ENCODE assay signal across 1 cellular context in genomic region chr6:151451950-151452749, GRCh38.
TF ChIP-seq lines count a peak whose summit lies in the region.

TSS of gene RMND1 (minus strand) at chr6:151452126. CDS start at chr6:151445811, 6,315 bp downstream.

TF ChIP-seq in GM12878, 131 proteins besides CTCF, POLR2A, EP300 and RAD21 (continued from another document and continues in another):
- TF ChIP-seq, protein P1, sequence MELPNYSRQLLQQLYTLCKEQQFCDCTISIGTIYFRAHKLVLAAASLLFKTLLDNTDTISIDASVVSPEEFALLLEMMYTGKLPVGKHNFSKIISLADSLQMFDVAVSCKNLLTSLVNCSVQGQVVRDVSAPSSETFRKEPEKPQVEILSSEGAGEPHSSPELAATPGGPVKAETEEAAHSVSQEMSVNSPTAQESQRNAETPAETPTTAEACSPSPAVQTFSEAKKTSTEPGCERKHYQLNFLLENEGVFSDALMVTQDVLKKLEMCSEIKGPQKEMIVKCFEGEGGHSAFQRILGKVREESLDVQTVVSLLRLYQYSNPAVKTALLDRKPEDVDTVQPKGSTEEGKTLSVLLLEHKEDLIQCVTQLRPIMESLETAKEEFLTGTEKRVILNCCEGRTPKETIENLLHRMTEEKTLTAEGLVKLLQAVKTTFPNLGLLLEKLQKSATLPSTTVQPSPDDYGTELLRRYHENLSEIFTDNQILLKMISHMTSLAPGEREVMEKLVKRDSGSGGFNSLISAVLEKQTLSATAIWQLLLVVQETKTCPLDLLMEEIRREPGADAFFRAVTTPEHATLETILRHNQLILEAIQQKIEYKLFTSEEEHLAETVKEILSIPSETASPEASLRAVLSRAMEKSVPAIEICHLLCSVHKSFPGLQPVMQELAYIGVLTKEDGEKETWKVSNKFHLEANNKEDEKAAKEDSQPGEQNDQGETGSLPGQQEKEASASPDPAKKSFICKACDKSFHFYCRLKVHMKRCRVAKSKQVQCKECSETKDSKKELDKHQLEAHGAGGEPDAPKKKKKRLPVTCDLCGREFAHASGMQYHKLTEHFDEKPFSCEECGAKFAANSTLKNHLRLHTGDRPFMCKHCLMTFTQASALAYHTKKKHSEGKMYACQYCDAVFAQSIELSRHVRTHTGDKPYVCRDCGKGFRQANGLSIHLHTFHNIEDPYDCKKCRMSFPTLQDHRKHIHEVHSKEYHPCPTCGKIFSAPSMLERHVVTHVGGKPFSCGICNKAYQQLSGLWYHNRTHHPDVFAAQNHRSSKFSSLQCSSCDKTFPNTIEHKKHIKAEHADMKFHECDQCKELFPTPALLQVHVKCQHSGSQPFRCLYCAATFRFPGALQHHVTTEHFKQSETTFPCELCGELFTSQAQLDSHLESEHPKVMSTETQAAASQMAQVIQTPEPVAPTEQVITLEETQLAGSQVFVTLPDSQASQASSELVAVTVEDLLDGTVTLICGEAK (IDR thresholded peaks at IDR 0.05; ENCODE audit: borderline replicate concordance), result peak; percentile 100
- TF ChIP-seq MXI1 (IDR thresholded peaks at IDR 0.05; ENCODE audit: low read depth, low read length) (peak; percentile 67; the same call in 1 of the 2 replicates), NR2C1 (IDR thresholded peaks at IDR 0.05) (peak; percentile 88), CREM (IDR thresholded peaks at IDR 0.05; ENCODE audit: low read depth) (peak; percentile 62; the same call in 1 of the 2 replicates), WRNIP1 (IDR thresholded peaks at IDR 0.05; ENCODE audit: borderline replicate concordance, low read depth, low read length) (no peak), SMC3 (IDR thresholded peaks at IDR 0.05; ENCODE audit: borderline replicate concordance, low read length) (no peak), SMARCA5 (IDR thresholded peaks at IDR 0.05) (no peak), TAF1 (IDR thresholded peaks at IDR 0.05; ENCODE audit: borderline replicate concordance, low read depth, low read length) (peak; percentile 71; the same call in 1 of the 2 replicates), CHD2 (IDR thresholded peaks at IDR 0.05; ENCODE audit: borderline replicate concordance, low read depth, low read length) (no peak; the same call in none of the 2 replicates), MTA3 (IDR thresholded peaks at IDR 0.05; ENCODE audit: borderline replicate concordance, low read length) (no peak), TCF3 (IDR thresholded peaks at IDR 0.05; ENCODE audit: borderline replicate concordance, insufficient read depth, low read depth, low read length) (no peak), NFYA (IDR thresholded peaks at IDR 0.05; ENCODE audit: borderline replicate concordance, low read depth, low read length) (no peak), MYC (IDR thresholded peaks at IDR 0.05; ENCODE audit: insufficient read depth, insufficient read length, insufficient replicate concordance, low read length, severe bottlenecking) (peak; percentile 42), SUZ12 (IDR thresholded peaks at IDR 0.05; ENCODE audit: unreplicated experiment) (no peak), NFIC (IDR thresholded peaks at IDR 0.05; ENCODE audit: low read depth, low read length) (no peak; the same call in 1 of the 2 replicates), ESRRA (IDR thresholded peaks at IDR 0.05; ENCODE audit: low read length) (no peak), SREBF2 (IDR thresholded peaks at IDR 0.05; ENCODE audit: low read length) (no peak), PML (IDR thresholded peaks at IDR 0.05; ENCODE audit: low read length) (peak; percentile 97), LARP7 (IDR thresholded peaks at IDR 0.05) (peak; percentile 72), POU2F2 (IDR thresholded peaks at IDR 0.05; ENCODE audit: borderline replicate concordance, low read depth, low read length) (peak; percentile 55; the same call in 2 of the 3 replicates), STAT3 (IDR thresholded peaks at IDR 0.05; ENCODE audit: low read depth, low read length) (0 out of 2 replicates have a peak, but pooled peaks have one; percentile 31), DPF2 (IDR thresholded peaks at IDR 0.05) (0 out of 2 replicates have a peak, but pooled peaks have one; percentile 10), CBFB (IDR thresholded peaks at IDR 0.05; ENCODE audit: low read depth) (peak; percentile 89), CREB1 (IDR thresholded peaks at IDR 0.05; ENCODE audit: low read depth) (peak; percentile 79), BMI1 (IDR thresholded peaks at IDR 0.05; ENCODE audit: borderline replicate concordance) (no peak), CUX1 (IDR thresholded peaks at IDR 0.05; ENCODE audit: insufficient replicate concordance, low read depth, low read length) (no peak), CBX3 (IDR thresholded peaks at IDR 0.05; ENCODE audit: borderline replicate concordance, low read depth) (no peak), CHD1 (IDR thresholded peaks at IDR 0.05; ENCODE audit: low read depth, low read length) (no peak)
- TF ChIP-seq, protein P2, sequence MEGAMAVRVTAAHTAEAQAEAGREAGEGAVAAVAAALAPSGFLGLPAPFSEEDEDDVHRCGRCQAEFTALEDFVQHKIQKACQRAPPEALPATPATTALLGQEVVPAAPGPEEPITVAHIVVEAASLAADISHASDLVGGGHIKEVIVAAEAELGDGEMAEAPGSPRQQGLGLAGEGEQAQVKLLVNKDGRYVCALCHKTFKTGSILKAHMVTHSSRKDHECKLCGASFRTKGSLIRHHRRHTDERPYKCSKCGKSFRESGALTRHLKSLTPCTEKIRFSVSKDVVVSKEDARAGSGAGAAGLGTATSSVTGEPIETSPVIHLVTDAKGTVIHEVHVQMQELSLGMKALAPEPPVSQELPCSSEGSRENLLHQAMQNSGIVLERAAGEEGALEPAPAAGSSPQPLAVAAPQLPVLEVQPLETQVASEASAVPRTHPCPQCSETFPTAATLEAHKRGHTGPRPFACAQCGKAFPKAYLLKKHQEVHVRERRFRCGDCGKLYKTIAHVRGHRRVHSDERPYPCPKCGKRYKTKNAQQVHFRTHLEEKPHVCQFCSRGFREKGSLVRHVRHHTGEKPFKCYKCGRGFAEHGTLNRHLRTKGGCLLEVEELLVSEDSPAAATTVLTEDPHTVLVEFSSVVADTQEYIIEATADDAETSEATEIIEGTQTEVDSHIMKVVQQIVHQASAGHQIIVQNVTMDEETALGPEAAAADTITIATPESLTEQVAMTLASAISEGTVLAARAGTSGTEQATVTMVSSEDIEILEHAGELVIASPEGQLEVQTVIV (IDR thresholded peaks at IDR 0.05; ENCODE audit: borderline replicate concordance, partially characterized antibody), result peak; percentile 94
- TF ChIP-seq, protein P3, sequence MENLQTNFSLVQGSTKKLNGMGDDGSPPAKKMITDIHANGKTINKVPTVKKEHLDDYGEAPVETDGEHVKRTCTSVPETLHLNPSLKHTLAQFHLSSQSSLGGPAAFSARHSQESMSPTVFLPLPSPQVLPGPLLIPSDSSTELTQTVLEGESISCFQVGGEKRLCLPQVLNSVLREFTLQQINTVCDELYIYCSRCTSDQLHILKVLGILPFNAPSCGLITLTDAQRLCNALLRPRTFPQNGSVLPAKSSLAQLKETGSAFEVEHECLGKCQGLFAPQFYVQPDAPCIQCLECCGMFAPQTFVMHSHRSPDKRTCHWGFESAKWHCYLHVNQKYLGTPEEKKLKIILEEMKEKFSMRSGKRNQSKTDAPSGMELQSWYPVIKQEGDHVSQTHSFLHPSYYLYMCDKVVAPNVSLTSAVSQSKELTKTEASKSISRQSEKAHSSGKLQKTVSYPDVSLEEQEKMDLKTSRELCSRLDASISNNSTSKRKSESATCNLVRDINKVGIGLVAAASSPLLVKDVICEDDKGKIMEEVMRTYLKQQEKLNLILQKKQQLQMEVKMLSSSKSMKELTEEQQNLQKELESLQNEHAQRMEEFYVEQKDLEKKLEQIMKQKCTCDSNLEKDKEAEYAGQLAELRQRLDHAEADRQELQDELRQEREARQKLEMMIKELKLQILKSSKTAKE (IDR thresholded peaks at IDR 0.05; ENCODE audit: low read depth, poor library complexity, severe bottlenecking), result peak; percentile 57
- TF ChIP-seq, protein P4, sequence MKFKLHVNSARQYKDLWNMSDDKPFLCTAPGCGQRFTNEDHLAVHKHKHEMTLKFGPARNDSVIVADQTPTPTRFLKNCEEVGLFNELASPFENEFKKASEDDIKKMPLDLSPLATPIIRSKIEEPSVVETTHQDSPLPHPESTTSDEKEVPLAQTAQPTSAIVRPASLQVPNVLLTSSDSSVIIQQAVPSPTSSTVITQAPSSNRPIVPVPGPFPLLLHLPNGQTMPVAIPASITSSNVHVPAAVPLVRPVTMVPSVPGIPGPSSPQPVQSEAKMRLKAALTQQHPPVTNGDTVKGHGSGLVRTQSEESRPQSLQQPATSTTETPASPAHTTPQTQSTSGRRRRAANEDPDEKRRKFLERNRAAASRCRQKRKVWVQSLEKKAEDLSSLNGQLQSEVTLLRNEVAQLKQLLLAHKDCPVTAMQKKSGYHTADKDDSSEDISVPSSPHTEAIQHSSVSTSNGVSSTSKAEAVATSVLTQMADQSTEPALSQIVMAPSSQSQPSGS (IDR thresholded peaks at IDR 0.05; ENCODE audit: low read length), result peak; percentile 27; the same call in 1 of the 2 replicates
- TF ChIP-seq, protein P5, sequence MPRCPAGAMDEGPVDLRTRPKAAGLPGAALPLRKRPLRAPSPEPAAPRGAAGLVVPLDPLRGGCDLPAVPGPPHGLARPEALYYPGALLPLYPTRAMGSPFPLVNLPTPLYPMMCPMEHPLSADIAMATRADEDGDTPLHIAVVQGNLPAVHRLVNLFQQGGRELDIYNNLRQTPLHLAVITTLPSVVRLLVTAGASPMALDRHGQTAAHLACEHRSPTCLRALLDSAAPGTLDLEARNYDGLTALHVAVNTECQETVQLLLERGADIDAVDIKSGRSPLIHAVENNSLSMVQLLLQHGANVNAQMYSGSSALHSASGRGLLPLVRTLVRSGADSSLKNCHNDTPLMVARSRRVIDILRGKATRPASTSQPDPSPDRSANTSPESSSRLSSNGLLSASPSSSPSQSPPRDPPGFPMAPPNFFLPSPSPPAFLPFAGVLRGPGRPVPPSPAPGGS (IDR thresholded peaks at IDR 0.05; ENCODE audit: borderline replicate concordance, insufficient read depth, low read depth, low read length, poor library complexity, severe bottlenecking), result no peak
- TF ChIP-seq, protein P6, sequence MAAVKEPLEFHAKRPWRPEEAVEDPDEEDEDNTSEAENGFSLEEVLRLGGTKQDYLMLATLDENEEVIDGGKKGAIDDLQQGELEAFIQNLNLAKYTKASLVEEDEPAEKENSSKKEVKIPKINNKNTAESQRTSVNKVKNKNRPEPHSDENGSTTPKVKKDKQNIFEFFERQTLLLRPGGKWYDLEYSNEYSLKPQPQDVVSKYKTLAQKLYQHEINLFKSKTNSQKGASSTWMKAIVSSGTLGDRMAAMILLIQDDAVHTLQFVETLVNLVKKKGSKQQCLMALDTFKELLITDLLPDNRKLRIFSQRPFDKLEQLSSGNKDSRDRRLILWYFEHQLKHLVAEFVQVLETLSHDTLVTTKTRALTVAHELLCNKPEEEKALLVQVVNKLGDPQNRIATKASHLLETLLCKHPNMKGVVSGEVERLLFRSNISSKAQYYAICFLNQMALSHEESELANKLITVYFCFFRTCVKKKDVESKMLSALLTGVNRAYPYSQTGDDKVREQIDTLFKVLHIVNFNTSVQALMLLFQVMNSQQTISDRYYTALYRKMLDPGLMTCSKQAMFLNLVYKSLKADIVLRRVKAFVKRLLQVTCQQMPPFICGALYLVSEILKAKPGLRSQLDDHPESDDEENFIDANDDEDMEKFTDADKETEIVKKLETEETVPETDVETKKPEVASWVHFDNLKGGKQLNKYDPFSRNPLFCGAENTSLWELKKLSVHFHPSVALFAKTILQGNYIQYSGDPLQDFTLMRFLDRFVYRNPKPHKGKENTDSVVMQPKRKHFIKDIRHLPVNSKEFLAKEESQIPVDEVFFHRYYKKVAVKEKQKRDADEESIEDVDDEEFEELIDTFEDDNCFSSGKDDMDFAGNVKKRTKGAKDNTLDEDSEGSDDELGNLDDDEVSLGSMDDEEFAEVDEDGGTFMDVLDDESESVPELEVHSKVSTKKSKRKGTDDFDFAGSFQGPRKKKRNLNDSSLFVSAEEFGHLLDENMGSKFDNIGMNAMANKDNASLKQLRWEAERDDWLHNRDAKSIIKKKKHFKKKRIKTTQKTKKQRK (IDR thresholded peaks at IDR 0.05; ENCODE audit: low read depth, low read length), result no peak
